35 cellular contexts compared by ENCODE assay signal in the genomic region with DNA sequence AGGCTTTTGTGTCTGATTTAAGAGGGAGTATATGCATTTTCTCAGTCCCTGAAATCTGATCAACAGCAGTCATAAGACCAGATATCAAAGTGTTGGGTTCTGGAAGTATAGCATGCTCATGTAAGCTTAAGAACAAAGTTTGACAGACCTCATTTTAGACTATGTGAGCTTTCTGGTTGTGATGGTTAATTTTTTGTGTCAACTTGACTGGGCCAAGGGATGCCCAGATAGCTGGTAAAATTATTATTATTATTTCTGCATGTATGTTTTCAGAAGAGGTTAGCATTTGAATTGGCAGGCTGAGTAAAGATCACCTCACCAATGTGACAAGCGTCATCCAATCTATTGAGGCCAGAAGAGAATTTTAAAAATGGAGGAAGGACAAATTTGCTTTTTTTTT.
A peak's percentile ranks its signal among the peaks of the same experiment; 100 is the strongest.
DNase-seq lines count a peak whose midpoint lies in the region; ATAC-seq and TF ChIP-seq lines count a peak whose summit lies in the region.
"Had no signal": no experiment of that assay in that cellular context is flagged by ENCODE, and none has a peak within 500 bp of the region (broad histone marks: within the 10 kb centered on the region; RNA-seq: fewer than 3 reads in every experiment).

No MANE protein-coding gene starts in this region.

- H3K27ac ChIP-seq in HEK293 (ENCODE audit: extremely low read depth, low read depth, low read length) (no peak overlapping the region), IMR-90 (ENCODE audit: insufficient read depth, low read length) (no peak overlapping the region), prostate gland (no peak overlapping the region)
- H3K27ac ChIP-seq: 22Rv1; A549; BLaER1; BLaER1 treated with 17β-estradiol and CSF1 and Interleukin-3, amounts not matched to agents 10 nM and 100 nM; C4-2B had no signal

- intact Hi-C loops in IMR-90 (cut with micrococcal nuclease), result loop anchor here (10.0 kb wide), 1 partner anchor 609 kb away; no protein-coding TSS in a partner anchor
- intact Hi-C loops in prostate gland (cut with DNase I), result no loop called here

- H3K9me3 Mint-ChIP-seq in WTC11 (peaks cover 25% of the 10 kb centered on the region), osteocyte (ENCODE audit: unreplicated experiment) (peaks cover 14% of the 10 kb centered on the region)
- H3K9me3 Mint-ChIP-seq: CD8-positive, alpha-beta T cell had no signal

- TF ChIP-seq POLR2A in IMR-90 (IDR thresholded peaks at IDR 0.05; ENCODE audit: low read depth, low read length) (no peak), prostate gland (IDR thresholded peaks at IDR 0.05) (no peak)

- no peak overlapping the region for H3K9ac ChIP-seq in IMR-90 (ENCODE audit: low read depth, low read length)
- H3K9ac ChIP-seq: BLaER1; BLaER1 treated with 17β-estradiol and CSF1 and Interleukin-3, amounts not matched to agents 10 nM and 100 nM had no signal

- no peaks in the 10 kb centered on the region for H3K36me3 ChIP-seq in HEK293 (ENCODE audit: control insufficient read depth in 2 of 2, insufficient read depth in 1 of 2, low read length in 2 of 2)
- no peaks in the 10 kb centered on the region for H3K36me3 ChIP-seq in IMR-90 (ENCODE audit: control insufficient read depth, insufficient read depth, low read length)
- H3K36me3 ChIP-seq in prostate gland, result no peaks in the 10 kb centered on the region
- H3K36me3 ChIP-seq: BE2C; BLaER1; BLaER1 treated with 17β-estradiol and CSF1 and Interleukin-3, amounts not matched to agents 10 nM and 100 nM had no signal

- no peaks in the 10 kb centered on the region for H3K79me1 ChIP-seq in IMR-90 (ENCODE audit: low read depth in 1 of 2, low read length in 2 of 2)

- peak overlapping the region; percentile 33; the same call in 1 of the 2 replicates for H3K18ac ChIP-seq in IMR-90 (ENCODE audit: low read depth, low read length)

- peaks cover 5% of the 10 kb centered on the region for H3K4me1 Mint-ChIP-seq in WTC11
- peaks cover 46% of the 10 kb centered on the region for H3K4me1 Mint-ChIP-seq in osteocyte (ENCODE audit: unreplicated experiment)
- H3K4me1 Mint-ChIP-seq: B cell, CD14-positive monocyte had no signal

- H2BK20ac ChIP-seq in IMR-90 (ENCODE audit: low read depth, low read length), result no peak overlapping the region

- no peak overlapping the region for H3K4me3 ChIP-seq in HEK293 (ENCODE audit: low read depth, low read length)
- no peak overlapping the region for H3K4me3 ChIP-seq in IMR-90 (ENCODE audit: insufficient read depth, low read depth, low read length)
- no peak overlapping the region for H3K4me3 ChIP-seq in prostate gland
- H3K4me3 ChIP-seq: A549; BLaER1; BLaER1 treated with 17β-estradiol and CSF1 and Interleukin-3, amounts not matched to agents 10 nM and 100 nM had no signal

- H2BK120ac ChIP-seq in IMR-90 (ENCODE audit: low read depth, low read length), result 0 out of 2 replicates have a peak overlapping the region, but pooled peaks have one; percentile 25

- peaks cover 12% of the 10 kb centered on the region for H3K9me1 ChIP-seq in IMR-90 (ENCODE audit: insufficient read depth, low read length)

- H3K36me3 Mint-ChIP-seq in WTC11 (peaks cover 8% of the 10 kb centered on the region; the same call in 1 of the 2 replicates), osteocyte (ENCODE audit: unreplicated experiment) (peaks cover 19% of the 10 kb centered on the region)
- H3K36me3 Mint-ChIP-seq: CD14-positive monocyte; CD4-positive, alpha-beta memory T cell; CD4-positive, CD25-positive, alpha-beta regulatory T cell; CD8-positive, alpha-beta T cell had no signal

- H2BK15ac ChIP-seq in IMR-90 (ENCODE audit: low read depth, low read length), result no peak overlapping the region; the same call in 2 of the 3 replicates

- H2BK5ac ChIP-seq in IMR-90 (ENCODE audit: low read depth, low read length, poor library complexity, severe bottlenecking), result no peak overlapping the region

- no peak overlapping the region; the same call in 1 of the 2 replicates for H2AK5ac ChIP-seq in IMR-90 (ENCODE audit: low read depth, low read length)

- H3K27me3 Mint-ChIP-seq in WTC11 (ENCODE audit: low read depth) (no peaks in the 10 kb centered on the region), osteocyte (ENCODE audit: unreplicated experiment) (no peaks in the 10 kb centered on the region)

- no peak overlapping the region for H3K14ac ChIP-seq in IMR-90 (replicated peaks; ENCODE audit: low read depth, low read length)

- H4K8ac ChIP-seq in IMR-90 (ENCODE audit: low read depth in 2 of 2, low read length in 2 of 2), result no peak overlapping the region

- no peak for DNase-seq in IMR-90
- no peak for DNase-seq in WTC11 (ENCODE audit: low spot score)
- no peak for DNase-seq in osteocyte (ENCODE audit: extremely low spot score, unreplicated experiment)
- DNase-seq in activated CD4-positive, alpha-beta T cell treated with anti-CD3 and anti-CD28 coated beads, Interleukin-2, amount 50 U/mL, for 4 hours, result no peak
- no peak for DNase-seq in prostate gland (ENCODE audit: low spot score)
- DNase-seq in NCI-H2171 treated with DMSO at 0.1 percent for 48 hours (lab: John Stamatoyannopoulos, UW), result no peak
- DNase-seq: 8988T; ACHN; AML-193; BE2C; C1 segment of cervical spinal cord; Caco-2; Calu3; CD4-positive, alpha-beta memory T cell; CD4-positive, alpha-beta T cell; CD4-positive, CD25-positive, alpha-beta regulatory T cell; CD8-positive, alpha-beta memory T cell; CD8-positive, alpha-beta T cell; COR-L47; DMS 273 treated with DMSO at 0.1 percent for 48 hours; DMS153; DMS53; DMS79; DMS79 treated with DMSO at 0.1 percent for 48 hours; DND-41; EL had no signal

- H3K4ac ChIP-seq in IMR-90 (ENCODE audit: low read depth, low read length), result no peak overlapping the region

- in situ Hi-C loops in IMR-90 (cut with MboI; ENCODE audit: low sequenced_read_pairs), result no loop called here

- H4K5ac ChIP-seq in IMR-90 (ENCODE audit: low read depth, low read length), result no peak overlapping the region

- CTCF ChIA-PET in HEK293 (lab: Yijun Ruan, JAX) (interaction anchor here (0.6 to 1.9 kb wide), 2 partner anchors 11 to 67 kb away, joined by 5 to 6 read pairs; no protein-coding TSS in a partner anchor), IMR-90 (lab: Yijun Ruan, JAX) (no interaction called here), WTC11 (lab: Charles Lee) (no interaction called here)

- no TSS peak for BruUV-seq in IMR-90 (replicated peaks; lab: Mats Ljungman, UMichigan)

- TF ChIP-seq CTCF in HEK293 (tag by site-specific recombination; IDR thresholded peaks at IDR 0.05) (no peak), IMR-90 (conservative IDR thresholded peaks at IDR 0.05; ENCODE audit: low read depth, low read length) (no peak), WTC11 (IDR thresholded peaks at IDR 0.05) (no peak), osteocyte (IDR thresholded peaks at IDR 0.05) (no peak), prostate gland (IDR thresholded peaks at IDR 0.05) (no peak)

- no peak overlapping the region for H3K4me3 Mint-ChIP-seq in WTC11
- no peak overlapping the region for H3K4me3 Mint-ChIP-seq in osteocyte (ENCODE audit: unreplicated experiment)
- H3K4me3 Mint-ChIP-seq: B cell; CD4-positive, alpha-beta memory T cell; CD4-positive, alpha-beta T cell; CD4-positive, CD25-positive, alpha-beta regulatory T cell; CD8-positive, alpha-beta memory T cell; CD8-positive, alpha-beta T cell had no signal

- dilution Hi-C loops in IMR-90 (cut with HindIII; ENCODE audit: low sequenced_read_pairs, unreplicated experiment), result no loop called here

- no peak overlapping the region for H2AK9ac ChIP-seq in IMR-90 (replicated peaks; ENCODE audit: low read depth, low read length, poor library complexity)

- no peak for TF ChIP-seq RAD21 in IMR-90 (IDR thresholded peaks at IDR 0.05; ENCODE audit: low read length)

- H3K9me3 ChIP-seq in HEK293 (ENCODE audit: control insufficient read depth, insufficient read depth, low read depth, low read length), result no peaks in the 10 kb centered on the region
- peaks cover 2% of the 10 kb centered on the region; the same call in 1 of the 2 replicates for H3K9me3 ChIP-seq in IMR-90 (ENCODE audit: control insufficient read depth, insufficient read depth, low read length)
- H3K9me3 ChIP-seq in prostate gland, result no peaks in the 10 kb centered on the region
- H3K9me3 ChIP-seq: A549, BE2C, BLaER1, Caco-2 had no signal

- no peak overlapping the region for H3K56ac ChIP-seq in IMR-90 (ENCODE audit: extremely low read depth, insufficient read depth, low read length)

- H4K20me1 ChIP-seq in IMR-90 (ENCODE audit: insufficient read depth, low read length), result no peaks in the 10 kb centered on the region
- H4K20me1 ChIP-seq: BLaER1; BLaER1 treated with 17β-estradiol and CSF1 and Interleukin-3, amounts not matched to agents 10 nM and 100 nM had no signal

- H3K4me1 ChIP-seq in HEK293 (ENCODE audit: control insufficient read depth, insufficient read depth, low read length), result no peaks in the 10 kb centered on the region
- peaks cover 14% of the 10 kb centered on the region for H3K4me1 ChIP-seq in IMR-90 (ENCODE audit: control insufficient read depth, insufficient read depth, low read length)
- no peaks in the 10 kb centered on the region for H3K4me1 ChIP-seq in prostate gland (replicated peaks)
- H3K4me1 ChIP-seq: A549; BE2C; BLaER1; BLaER1 treated with 17β-estradiol and CSF1 and Interleukin-3, amounts not matched to agents 10 nM and 100 nM; Caco-2 had no signal

- no peak overlapping the region for H2AFZ ChIP-seq in IMR-90 (replicated peaks; ENCODE audit: low read length, poor library complexity)

- POLR2A ChIA-PET in HEK293 (lab: Yijun Ruan, JAX) (no interaction called here), IMR-90 (lab: Charles Lee; ENCODE audit: unreplicated experiment) (no interaction called here), WTC11 (lab: Charles Lee) (interaction anchor here (0.7 to 0.8 kb wide), 2 partner anchors 143 to 283 kb away, joined by 3 to 8 read pairs; no protein-coding TSS in a partner anchor)

- H3K23ac ChIP-seq in IMR-90 (ENCODE audit: low read depth, low read length), result no peak overlapping the region

- H3K27me3 ChIP-seq in IMR-90 (ENCODE audit: control insufficient read depth, insufficient read depth, low read length), result no peaks in the 10 kb centered on the region
- no peaks in the 10 kb centered on the region for H3K27me3 ChIP-seq in prostate gland (replicated peaks; ENCODE audit: insufficient read depth)
- H3K27me3 ChIP-seq: BLaER1; BLaER1 treated with 17β-estradiol and CSF1 and Interleukin-3, amounts not matched to agents 10 nM and 100 nM had no signal

- ATAC-seq in IMR-90 (ENCODE audit: low read depth) (no peak), WTC11 (no peak), GM18907 (IDR thresholded peaks at IDR 0.05; ENCODE audit: unreplicated experiment) (no peak)
- ATAC-seq: A549; CD8-positive, alpha-beta T cell had no signal

- H3K4me2 ChIP-seq in IMR-90 (ENCODE audit: low read depth, low read length), result no peak overlapping the region
- H3K4me2 ChIP-seq: A549; BLaER1; BLaER1 treated with 17β-estradiol and CSF1 and Interleukin-3, amounts not matched to agents 10 nM and 100 nM had no signal

- H3K27ac Mint-ChIP-seq in WTC11 (no peak overlapping the region), osteocyte (ENCODE audit: unreplicated experiment) (peak overlapping the region; percentile 70)
- H3K27ac Mint-ChIP-seq: B cell; CD14-positive monocyte; CD4-positive, alpha-beta memory T cell; CD4-positive, alpha-beta T cell; CD4-positive, CD25-positive, alpha-beta regulatory T cell; CD8-positive, alpha-beta memory T cell; CD8-positive, alpha-beta T cell had no signal

- no CpG with 5 or more reads among the region's 1 CpG for WGBS in IMR-90 (ENCODE audit: extremely low coverage in 2 of 2, insufficient read length in 1 of 2), 2 experiments
- 95% methylated on average over 1 of the region's 1 CpG for WGBS in prostate gland

- H4K91ac ChIP-seq in IMR-90 (ENCODE audit: insufficient read depth, low read depth, low read length), result no peak overlapping the region
